ENCODE assay signal across 8 cellular contexts in the genomic region with DNA sequence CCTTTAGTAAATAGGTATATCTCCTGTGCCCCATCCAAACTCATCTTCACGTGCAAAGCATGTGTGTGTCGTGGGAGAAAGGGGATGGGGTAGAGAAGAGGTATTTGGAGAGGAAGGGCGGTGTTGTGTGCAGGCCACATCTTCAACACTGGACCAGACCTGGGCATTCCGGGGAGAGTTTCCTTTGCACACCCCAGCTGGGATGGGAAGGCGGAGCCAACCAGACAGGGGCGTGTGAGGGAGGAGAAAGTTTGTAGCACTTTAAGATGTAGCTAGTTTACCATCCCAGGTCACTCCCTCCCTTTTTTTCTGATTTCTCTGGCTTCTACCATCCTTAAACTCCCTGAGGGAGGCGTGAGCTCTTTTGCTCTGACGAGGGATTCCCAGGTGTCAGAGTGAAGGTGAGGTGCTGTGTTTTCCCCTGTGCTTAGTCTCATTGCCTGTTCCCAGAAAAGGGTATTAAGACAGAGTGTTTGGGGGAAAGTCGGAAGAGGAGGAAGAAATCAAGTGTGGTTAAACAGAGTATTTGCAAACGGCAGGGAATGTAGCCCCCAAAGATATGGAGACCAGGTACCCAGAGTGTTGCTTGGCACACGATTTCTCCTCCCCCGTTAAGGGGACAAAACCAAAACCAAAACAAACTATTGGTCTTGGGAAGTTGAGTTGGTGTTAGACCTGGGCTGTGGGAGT. TPM values are rescaled to one million over a fixed set of nuclear protein-coding genes. Genes with fewer than 3 reads are reported as not detected.
DNase-seq lines count a peak whose midpoint lies in the region; ATAC-seq and TF ChIP-seq lines count a peak whose summit lies in the region.

No MANE protein-coding gene starts in this region.

- no peaks in the 10 kb centered on the region for H3K9me3 Mint-ChIP-seq in CD8-positive, alpha-beta T cell

- POLR2A ChIA-PET in CD8-positive, alpha-beta T cell (lab: Charles Lee) = no interaction called here

- no peak for TF ChIP-seq POLR2A in lower leg skin (IDR thresholded peaks at IDR 0.05)

- CTCF ChIA-PET in CD8-positive, alpha-beta T cell (lab: Charles Lee) = no interaction called here

- 33 to 37% methylated on average over 12 of the region's 12 CpGs for WGBS in lower leg skin, 2 donors

- intact Hi-C loops in sciatic nerve (cut with DNase I) (no loop called here), lower leg skin (cut with DNase I; ENCODE audit: low total_unique reads) (no loop called here)
- intact Hi-C loops in CD8-positive, alpha-beta T cell (cut with DNase I, micrococcal nuclease) = loop anchor here in 1 of 2 experiments (5.0 kb wide), 1 partner anchor 45 kb away; no protein-coding TSS in a partner anchor

- H3K4me1 Mint-ChIP-seq in CD8-positive, alpha-beta T cell (ENCODE audit: low read depth) = peaks cover 7% of the 10 kb centered on the region

- TF ChIP-seq CTCF in GM10266 (IDR thresholded peaks at IDR 0.05; ENCODE audit: control insufficient read depth, insufficient read depth, low read depth, missing control alignments) (no peak), lower leg skin (IDR thresholded peaks at IDR 0.05) (no peak)
- no peak for TF ChIP-seq CTCF in CD8-positive, alpha-beta T cell (IDR thresholded peaks at IDR 0.05)

- no peaks in the 10 kb centered on the region for H3K9me3 ChIP-seq in CD8-positive, alpha-beta T cell (ENCODE audit: low read length)

- H3K4me1 ChIP-seq in CD8-positive, alpha-beta T cell (ENCODE audit: insufficient read depth, low read length) = peaks cover 4% of the 10 kb centered on the region

- no peaks in the 10 kb centered on the region for H3K36me3 Mint-ChIP-seq in CD8-positive, alpha-beta T cell

- ATAC-seq in sciatic nerve (peak; percentile 51), GM18858 (IDR thresholded peaks at IDR 0.05; ENCODE audit: unreplicated experiment) (no peak)
- ATAC-seq in CD8-positive, alpha-beta T cell = no peak

- H3K36me3 ChIP-seq in CD8-positive, alpha-beta T cell (ENCODE audit: insufficient read depth, low read length) = no peaks in the 10 kb centered on the region

- no peak overlapping the region for H3K4me3 Mint-ChIP-seq in CD8-positive, alpha-beta T cell

- no peak overlapping the region for H3K27ac ChIP-seq in CD8-positive, alpha-beta T cell (ENCODE audit: low read depth, low read length)

- no peak overlapping the region for H3K27ac Mint-ChIP-seq in CD8-positive, alpha-beta T cell

- H3K4me3 ChIP-seq in CD8-positive, alpha-beta T cell (ENCODE audit: low read depth, low read length) = no peak overlapping the region
- H3K4me3 ChIP-seq in lower leg skin (ENCODE audit: low read depth, poor library complexity, severe bottlenecking) = no peak overlapping the region

- peaks cover 13% of the 10 kb centered on the region for H3K27me3 Mint-ChIP-seq in CD8-positive, alpha-beta T cell (ENCODE audit: low read depth)

- DNase-seq in GM10266 (ENCODE audit: extremely low spot score) (peak; percentile 54), NCI-H2171 (lab: John Stamatoyannopoulos, UW) (peak; percentile 5), fibroblast of peridontal ligament (ENCODE audit: extremely low read depth) (peak; percentile 22), sciatic nerve (ENCODE audit: low spot score) (no peak), lower leg skin (ENCODE audit: low spot score in 2 of 2) (no peak), SIG-M5 (lab: John Stamatoyannopoulos, UW) (no peak)
- no peak for DNase-seq in CD8-positive, alpha-beta T cell

- no peaks in the 10 kb centered on the region for H3K27me3 ChIP-seq in CD8-positive, alpha-beta T cell (ENCODE audit: insufficient read depth, low read length)

RNA-seq across cellular contexts. Expression of gene SETBP1, which starts 1.6 kb away (rescaled TPM):
- total RNA-seq in sciatic nerve (44.5 TPM), lower leg skin (10 to 100 TPM in 3 of 4 donors, 1 to 10 TPM in 1; 7.8 to 16.6 (median 11.7) TPM)
- total RNA-seq in CD8-positive, alpha-beta T cell = 1 to 10 TPM in 1 of 2 experiments, under 1 TPM in 1; 0.90 to 2.1 TPM

Comparison
In these comparisons a context has a peak if more than half of its experiments do, and no peak if none do; other contexts are left out.
1. DNase-seq: peak in GM10266 (single experiment), NCI-H2171 (single experiment) and fibroblast of peridontal ligament (single experiment); none in sciatic nerve (single experiment), CD8-positive, alpha-beta T cell (0 of 7), lower leg skin (0 of 2) and SIG-M5 (single experiment).